ENCODE assay signal across 9 cellular contexts in the genomic region with DNA sequence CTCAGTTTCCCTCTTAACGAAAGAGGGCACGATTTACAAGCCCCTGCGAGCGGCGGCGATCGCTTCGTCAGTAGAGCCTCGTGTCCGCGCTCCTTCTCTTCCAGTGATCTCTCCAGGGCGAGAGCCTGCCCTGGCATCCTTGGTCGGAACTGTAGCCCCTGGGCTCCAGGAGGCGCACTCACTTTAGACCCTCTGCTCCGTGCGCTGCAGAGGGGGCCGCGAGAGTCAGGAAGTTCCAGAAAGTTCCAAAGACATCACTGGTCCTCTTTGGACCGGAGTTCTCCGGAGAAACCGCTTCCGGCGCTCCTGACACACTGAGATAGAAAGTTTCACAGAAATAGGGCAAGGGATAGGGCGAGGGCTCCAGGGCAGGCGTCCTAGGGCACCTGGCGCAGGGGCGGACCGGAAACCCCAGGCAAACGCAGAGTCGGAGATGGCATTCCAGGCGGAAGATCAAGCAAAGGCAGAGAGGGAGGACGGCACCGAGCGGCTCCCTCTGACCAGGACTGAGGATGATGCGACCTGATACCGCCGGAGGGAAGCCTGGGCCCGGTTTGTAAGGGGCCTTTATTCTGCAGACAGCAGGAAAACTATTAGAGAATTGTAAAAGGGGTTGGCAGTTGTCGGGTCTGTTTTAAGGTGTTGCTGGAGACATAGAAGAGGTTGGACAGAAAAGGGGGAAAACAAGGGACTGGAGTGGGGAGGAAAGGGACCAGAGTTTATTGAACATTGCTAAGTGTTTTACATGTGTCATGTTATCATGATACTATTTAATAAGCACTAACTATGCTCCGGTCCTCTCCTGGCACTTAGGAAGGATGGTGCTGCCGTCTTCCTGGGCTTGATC. TPM values are rescaled to one million over a fixed set of nuclear protein-coding genes. Genes with fewer than 3 reads are reported as not detected.
DNase-seq lines count a peak whose midpoint lies in the region; ATAC-seq and TF ChIP-seq lines count a peak whose summit lies in the region.
"Had no signal": no experiment of that assay in that cellular context is flagged by ENCODE, and none has a peak within 500 bp of the region (broad histone marks: within the 10 kb centered on the region; RNA-seq: fewer than 3 reads in every experiment).

No MANE protein-coding gene starts in this region.

- TF ChIP-seq POLR2A in heart left ventricle (IDR thresholded peaks at IDR 0.05), result no peak

- peak overlapping the region; percentile 12 for H3K4me3 ChIP-seq in CD8-positive, alpha-beta memory T cell (ENCODE audit: low read length)
- H3K4me3 ChIP-seq in WI38 (ENCODE audit: low read depth, low read length) (peak overlapping the region; percentile 51), heart left ventricle (peak overlapping the region; percentile 39 to 64 (median 54))

- peaks cover 0 to 5% (median 0%) of the 10 kb centered on the region in 3 donors for H3K36me3 Mint-ChIP-seq in CD8-positive, alpha-beta memory T cell
- H3K36me3 Mint-ChIP-seq in progenitor cell of endocrine pancreas (ENCODE audit: insufficient read depth), result no peaks in the 10 kb centered on the region

- peak overlapping the region; percentile 52 to 88 (median 76) for H3K4me3 Mint-ChIP-seq in CD8-positive, alpha-beta memory T cell
- peak overlapping the region; percentile 60 for H3K4me3 Mint-ChIP-seq in progenitor cell of endocrine pancreas (ENCODE audit: low read depth)

- peaks cover 0 to 2% (median 0%) of the 10 kb centered on the region in 5 donors for H3K9me3 Mint-ChIP-seq in CD8-positive, alpha-beta memory T cell
- H3K9me3 Mint-ChIP-seq in progenitor cell of endocrine pancreas (ENCODE audit: low read depth), result no peaks in the 10 kb centered on the region

- POLR2A ChIA-PET in CD8-positive, alpha-beta memory T cell (lab: Charles Lee), result interaction anchor here (1.5 kb wide), 1 partner anchor 162 kb away, joined by 5 read pairs; no protein-coding TSS in a partner anchor

- H3K9me3 ChIP-seq in CD8-positive, alpha-beta memory T cell (ENCODE audit: low read length), result no peaks in the 10 kb centered on the region
- no peaks in the 10 kb centered on the region for H3K9me3 ChIP-seq in heart left ventricle

- peaks cover 6% of the 10 kb centered on the region for H3K4me1 ChIP-seq in CD8-positive, alpha-beta memory T cell (ENCODE audit: insufficient read depth, low read length)
- peaks cover 5 to 27% (median 16%) of the 10 kb centered on the region in 12 donors for H3K4me1 ChIP-seq in heart left ventricle

- no peak for TF ChIP-seq CTCF in WI38 (IDR thresholded peaks at IDR 0.05; ENCODE audit: low read depth, low read length)
- TF ChIP-seq CTCF in heart left ventricle (IDR thresholded peaks at IDR 0.05), result no peak
- TF ChIP-seq CTCF in progenitor cell of endocrine pancreas (IDR thresholded peaks at IDR 0.05; ENCODE audit: unreplicated experiment), result no peak

- no peaks in the 10 kb centered on the region for H3K36me3 ChIP-seq in CD8-positive, alpha-beta memory T cell (ENCODE audit: insufficient read depth, low read length)
- no peaks in the 10 kb centered on the region for H3K36me3 ChIP-seq in heart left ventricle

- DNase-seq in CD8-positive, alpha-beta memory T cell, result no peak
- DNase-seq in heart left ventricle (no peak), progenitor cell of endocrine pancreas (ENCODE audit: low spot score, unreplicated experiment) (no peak), mucosa of gallbladder (ENCODE audit: low spot score) (no peak)

- H3K4me1 Mint-ChIP-seq in CD8-positive, alpha-beta memory T cell, result peaks cover 3 to 13% (median 12%) of the 10 kb centered on the region in 3 donors
- peaks cover 4% of the 10 kb centered on the region for H3K4me1 Mint-ChIP-seq in progenitor cell of endocrine pancreas (ENCODE audit: low read depth)

- WGBS in heart left ventricle, 4 donors, result 13 to 21% (median 15%) methylated on average over 36 to 41 of the region's 41 CpGs

- H3K27ac ChIP-seq in CD8-positive, alpha-beta memory T cell (ENCODE audit: low read depth, low read length), result no peak overlapping the region
- peak overlapping the region in 4 of 12 donors; percentile 22 to 49 (median 37) for H3K27ac ChIP-seq in heart left ventricle

- intact Hi-C loops in heart left ventricle (cut with DNase I), result no loop called here

- peaks cover 32 to 49% of the 10 kb centered on the region in 2 donors for H3K27me3 Mint-ChIP-seq in CD8-positive, alpha-beta memory T cell
- peaks cover 79% of the 10 kb centered on the region for H3K27me3 Mint-ChIP-seq in progenitor cell of endocrine pancreas

- peak in 1 of 4 donors; percentile 36 for ATAC-seq in heart left ventricle
- ATAC-seq in HG02763 (IDR thresholded peaks at IDR 0.05; ENCODE audit: unreplicated experiment), result no peak
- no peak for ATAC-seq in GM21737 (IDR thresholded peaks at IDR 0.05; ENCODE audit: unreplicated experiment)
- ATAC-seq in HG02852 (IDR thresholded peaks at IDR 0.05; ENCODE audit: unreplicated experiment), result no peak

- H3K27ac Mint-ChIP-seq in CD8-positive, alpha-beta memory T cell, result peak overlapping the region in 2 of 8 donors; percentile 10 to 45
- H3K27ac Mint-ChIP-seq in progenitor cell of endocrine pancreas, result no peak overlapping the region

- peaks cover 10% of the 10 kb centered on the region for H3K27me3 ChIP-seq in CD8-positive, alpha-beta memory T cell (ENCODE audit: insufficient read depth, low read length, poor library complexity, severe bottlenecking)
- H3K27me3 ChIP-seq in heart left ventricle, result peaks cover 18 to 67% (median 38%) of the 10 kb centered on the region in 9 donors

- CTCF ChIA-PET in CD8-positive, alpha-beta memory T cell (lab: Charles Lee), result interaction anchor here (1.4 kb wide), 1 partner anchor 161 kb away, joined by 4 read pairs; a partner anchor contains a TSS

RNA-seq across cellular contexts. Expression of a gene that starts 1.3 kb away (rescaled TPM):
- under 1 TPM; 0.44 TPM for total RNA-seq in CD8-positive, alpha-beta memory T cell
- polyA plus RNA-seq in CD8-positive, alpha-beta memory T cell, result 1.2 TPM
- total RNA-seq in heart left ventricle (1 to 10 TPM in 3 of 9 donors, under 1 TPM in 5, not detected in 1; 0.07 to 8.7 (median 0.77) TPM), progenitor cell of endocrine pancreas (0.60 and 0.80 TPM in 2 replicates), mucosa of gallbladder (4.8 TPM)
- under 1 TPM; 0.12 to 0.19 TPM for polyA plus RNA-seq in heart left ventricle
- total RNA-seq: HT-29 had no signal
